In the genomic region with DNA sequence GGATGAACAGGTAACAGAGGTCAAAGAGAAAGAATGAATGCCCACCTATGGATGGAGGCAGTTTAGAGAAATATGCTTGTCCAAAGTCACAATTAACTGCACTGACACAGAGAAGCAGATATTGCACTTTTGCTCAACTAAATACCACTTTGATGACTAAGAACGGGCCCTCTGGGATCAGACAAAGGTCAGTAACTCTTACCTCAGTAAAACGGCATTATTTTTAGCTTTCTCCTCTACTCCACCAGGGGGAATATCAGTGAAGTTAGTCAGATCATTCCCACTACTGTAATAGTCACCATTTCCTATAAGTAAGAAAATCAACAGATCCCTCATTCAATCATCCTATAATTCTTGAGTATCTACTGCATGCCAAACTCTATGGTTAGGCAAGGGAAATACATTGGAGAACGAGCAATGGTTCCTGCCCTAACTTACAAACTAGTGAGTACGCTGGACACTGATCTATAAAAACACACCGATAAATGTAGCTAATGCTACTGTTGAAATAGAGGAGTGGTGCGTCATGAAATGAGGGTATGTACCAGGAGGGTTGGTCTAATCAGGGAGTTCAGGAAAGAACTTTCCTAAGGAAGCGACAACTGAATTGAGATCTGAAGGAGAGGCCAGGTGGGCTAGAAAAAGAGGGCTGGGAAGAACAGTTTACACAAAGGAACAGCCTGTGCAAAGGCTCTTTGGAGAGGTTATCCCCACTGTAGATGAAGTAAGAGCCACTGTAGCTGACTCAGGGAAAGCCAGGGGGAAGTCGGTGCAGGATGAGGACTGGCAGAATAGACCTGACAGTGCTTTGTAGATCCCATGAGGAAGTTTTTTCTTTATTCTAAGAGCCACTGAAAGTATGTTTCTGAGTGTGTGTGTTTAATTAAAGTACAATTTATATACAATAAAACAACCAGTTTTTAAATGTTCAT, we compare ENCODE assay signal across 10 cellular contexts. TPM values are rescaled to one million over a fixed set of nuclear protein-coding genes. Genes with fewer than 3 reads are reported as not detected.
DNase-seq lines count a peak whose midpoint lies in the region; ATAC-seq, FAIRE-seq and TF ChIP-seq lines count a peak whose summit lies in the region.
"Had no signal": no experiment of that assay in that cellular context is flagged by ENCODE, and none has a peak within 500 bp of the region (broad histone marks: within the 10 kb centered on the region; RNA-seq: fewer than 3 reads in every experiment).

No MANE protein-coding gene starts in this region.

- no peak for TF ChIP-seq CTCF in GM12878 (IDR thresholded peaks at IDR 0.05 in 2 of 3, conservative IDR thresholded peaks at IDR 0.05 in 1 of 3; ENCODE audit: control insufficient read depth in 2 of 3, extremely low read depth in 1 of 3, insufficient read depth in 1 of 3, low read depth in 3 of 3, low read length in 3 of 3)
- no peak for TF ChIP-seq CTCF in OCI-LY7 (conservative IDR thresholded peaks at IDR 0.05; ENCODE audit: low read length)

- H4K20me1 ChIP-seq in GM12878 (ENCODE audit: control insufficient read depth, insufficient read depth) (no peaks in the 10 kb centered on the region), OCI-LY7 (ENCODE audit: insufficient read depth, low read length) (no peaks in the 10 kb centered on the region)

- H2AFZ ChIP-seq in GM12878 (ENCODE audit: control insufficient read depth, low read depth, low read length) (no peak overlapping the region), OCI-LY7 (ENCODE audit: low read length) (no peak overlapping the region)

- BruUV-seq in GM12878 (replicated peaks; lab: Mats Ljungman, UMichigan), result no TSS peak
- BruUV-seq in OCI-LY7 (replicated peaks; lab: Mats Ljungman, UMichigan), result no TSS peak

- intact Hi-C loops in GM12878 (cut with micrococcal nuclease; ENCODE audit: unreplicated experiment), result no loop called here
- intact Hi-C loops in OCI-LY7 (cut with micrococcal nuclease; ENCODE audit: unreplicated experiment), result no loop called here

- ATAC-seq in GM12878 (no peak), left lobe of liver (peak; percentile 60), HG03342 (IDR thresholded peaks at IDR 0.05; ENCODE audit: unreplicated experiment) (no peak), HG03432 (IDR thresholded peaks at IDR 0.05; ENCODE audit: unreplicated experiment) (no peak)

- no peak overlapping the region for H3K4me2 ChIP-seq in GM12878 (ENCODE audit: control insufficient read depth, insufficient read depth)
- no peak overlapping the region for H3K4me2 ChIP-seq in OCI-LY7 (ENCODE audit: low read length)

- no peak for TF ChIP-seq EP300 in GM12878 (IDR thresholded peaks at IDR 0.05; ENCODE audit: borderline replicate concordance in 1 of 2, control insufficient read depth in 1 of 2, low read depth in 2 of 2, low read length in 2 of 2)

- H3K9ac ChIP-seq in GM12878 (ENCODE audit: control insufficient read depth, insufficient read depth, low read length), result no peak overlapping the region

- H3K79me2 ChIP-seq in GM12878 (ENCODE audit: control insufficient read depth, insufficient read depth, low read length) (no peaks in the 10 kb centered on the region), OCI-LY7 (ENCODE audit: insufficient read depth, low read depth, low read length) (no peaks in the 10 kb centered on the region)

- CTCF ChIA-PET in GM12878 (lab: Yijun Ruan, JAX), result interaction anchor here (1.2 to 1.6 kb wide), 3 partner anchors 11 to 148 kb away, joined by 4 read pairs; no protein-coding TSS in a partner anchor
- CTCF ChIA-PET in OCI-LY7 (lab: Charles Lee; ENCODE audit: unreplicated experiment), result no interaction called here

- H3K36me3 ChIP-seq in GM12878 (ENCODE audit: control insufficient read depth in 2 of 2, insufficient read depth in 2 of 2, low read length in 1 of 2) (peaks cover 0 to 8% of the 10 kb centered on the region in 2 experiments; a peak in 3 of 4 replicates), OCI-LY7 (ENCODE audit: insufficient read depth, low read length) (peaks cover 90% of the 10 kb centered on the region)

- TF ChIP-seq RAD21 in GM12878 (IDR thresholded peaks at IDR 0.05; ENCODE audit: insufficient read depth, low read depth, low read length), result no peak

- DNase-seq in A172 (ENCODE audit: low spot score), result peak; percentile 92
- DNase-seq in HS-5 (ENCODE audit: low read depth), result peak; percentile 86
- DNase-seq in GM12878 (ENCODE audit: low read depth, low spot score), result no peak
- DNase-seq in left lobe of liver (ENCODE audit: low spot score), result no peak
- DNase-seq in OCI-LY7 (ENCODE audit: low spot score), result no peak
- DNase-seq in caudate nucleus (lab: John Stamatoyannopoulos, UW), result no peak

- no peaks in the 10 kb centered on the region for H3K9me2 ChIP-seq in OCI-LY7 (ENCODE audit: insufficient read depth, low read length)

- RAD21 ChIA-PET in GM12878 (lab: Charles Lee; ENCODE audit: unreplicated experiment), result interaction anchor here (0.8 kb wide), 1 partner anchor 29 kb away, joined by 3 read pairs; no protein-coding TSS in a partner anchor

- no peak overlapping the region for H3K27ac ChIP-seq in GM12878 (ENCODE audit: control insufficient read depth, insufficient read depth)
- H3K27ac ChIP-seq in OCI-LY7 (ENCODE audit: low read depth, low read length, poor library complexity, severe bottlenecking), result no peak overlapping the region
- no peak overlapping the region for H3K27ac ChIP-seq in caudate nucleus (ENCODE audit: low read depth, low read length)

- H3K27me3 ChIP-seq in GM12878 (replicated peaks in 1 of 2; ENCODE audit: control insufficient read depth in 2 of 2, insufficient read depth in 2 of 2, low read length in 1 of 2), result no peaks in the 10 kb centered on the region

- 75% methylated on average over 8 of the region's 8 CpGs for whole genome bisulfite sequencing in GM12878 (ENCODE audit: insufficient coverage, insufficient replicate concordance, low lambda C conversion rate, missing lambda C conversion rate)

- H3K4me3 ChIP-seq in GM12878, result no peak overlapping the region
- H3K4me3 ChIP-seq in OCI-LY7 (ENCODE audit: low read depth, low read length, poor library complexity, severe bottlenecking), result no peak overlapping the region

- TF ChIP-seq POLR2A in GM12878 (IDR thresholded peaks at IDR 0.05; ENCODE audit: low read depth, low read length), result no peak

- in situ Hi-C loops in GM12878 (cut with MboI), result no loop called here

- POLR2A ChIA-PET in GM12878 (lab: Charles Lee) (no interaction called here), OCI-LY7 (lab: Charles Lee) (interaction anchor here (0.5 kb wide), 1 partner anchor 281 kb away, joined by 3 read pairs; no protein-coding TSS in a partner anchor)

- FAIRE-seq in GM12878 (lab: Jason Lieb, UNC), result no peak

- SMC1A ChIA-PET in GM12878 (lab: Charles Lee; ENCODE audit: uncharacterized antibody, unreplicated experiment), result interaction anchor here (1.2 kb wide), 1 partner anchor 14 kb away, joined by 5 read pairs; no protein-coding TSS in a partner anchor

- H3K4me1 ChIP-seq in GM12878 (ENCODE audit: control insufficient read depth, insufficient read depth, low read length) (no peaks in the 10 kb centered on the region), OCI-LY7 (ENCODE audit: insufficient read depth, low read length, poor library complexity, severe bottlenecking) (no peaks in the 10 kb centered on the region)

- H3K9me3 ChIP-seq in GM12878 (replicated peaks; ENCODE audit: control insufficient read depth, insufficient read depth, low read length), result no peaks in the 10 kb centered on the region
- peaks cover 14% of the 10 kb centered on the region; the same call in 1 of the 2 replicates for H3K9me3 ChIP-seq in OCI-LY7 (ENCODE audit: low read length)

TF ChIP-seq in GM12878, 131 proteins besides CTCF, POLR2A, EP300 and RAD21 (continues in another document):
- peak; percentile 62 for TF ChIP-seq NR2F1 (conservative IDR thresholded peaks at IDR 0.05)

RNA-seq across cellular contexts. Expression of gene ECI2, which starts 9.2 kb away (rescaled TPM):
- total RNA-seq in A172 (2014; rRNA removed; shearing (Covaris generic)), result 163 and 235 TPM in 2 replicates
- 40.3 and 42.4 TPM in 2 replicates for total RNA-seq in GM12878 (2013; cell fraction: nucleolus; rRNA removed)
- total RNA-seq in GM12878 (2014; rRNA removed) (48.8 and 49.3 TPM in 2 replicates), GM12878 (2014; rRNA removed; fragmentation: Illumina TruSeq; extraction: Trizol) (60.9 and 62.5 TPM in 2 replicates), GM12878 (2021) (38.7 and 39.4 TPM in 2 replicates), left lobe of liver (129 TPM), OCI-LY7 (2022) (45.8 and 50.4 TPM in 2 replicates)
- polyA plus RNA-seq in GM12878 (2011; ENCODE audit: low read depth), result 36.0 TPM
- polyA plus RNA-seq in GM12878 (2011; rRNA removed) (75.3 and 90.7 TPM in 2 replicates), GM12878 (2014; fragmentation: Illumina TruSeq; extraction: Trizol) (73.3 and 99.3 TPM in 2 replicates), GM12878 (2014; fragmentation: Nextera tagmentation; extraction: Ambion mirVana) (100 to 1,000 TPM; 120 to 129 TPM), GM12878 (2014; rRNA removed) (40.2 and 45.2 TPM in 2 replicates), GM12878 (2016; fragmentation: Nextera tagmentation; extraction: Ambion mirVana) (10 to 100 TPM; 53.7 to 57.6 TPM)
- polyA plus RNA-seq in GM12878 (2011; cell fraction: cytosol; rRNA removed), result 74.4 and 79.9 TPM in 2 replicates
- 67.4 and 84.6 TPM in 2 replicates for polyA plus RNA-seq in GM12878 (2011; cell fraction: nucleus; rRNA removed)
- 40.9 and 48.7 TPM in 2 replicates for polyA plus RNA-seq in GM12878 (2012)
- polyA minus RNA-seq in GM12878 (2011; rRNA and poly(A)+ RNA removed), result 78.8 and 88.5 TPM in 2 replicates
- polyA minus RNA-seq in GM12878 (2011; cell fraction: cytosol; rRNA and poly(A)+ RNA removed), result 24.0 and 31.5 TPM in 2 replicates
- 28.0 and 34.9 TPM in 2 replicates for polyA minus RNA-seq in GM12878 (2011; cell fraction: nucleus; rRNA and poly(A)+ RNA removed)
- total RNA-seq in OCI-LY7 (2014; rRNA removed; shearing (Covaris generic)), result 49.3 and 60.8 TPM in 2 replicates

RNA-seq across cellular contexts. Expression of gene FAM217A, which starts 47.3 kb away (rescaled TPM):
- total RNA-seq in A172 (2014; rRNA removed; shearing (Covaris generic)), result not detected in 2 replicates
- total RNA-seq in GM12878 (2013; cell fraction: nucleolus; rRNA removed), result not detected in 2 replicates
- total RNA-seq in GM12878 (2014; rRNA removed), result not detected in 2 replicates
- not detected in 2 replicates for total RNA-seq in GM12878 (2014; rRNA removed; fragmentation: Illumina TruSeq; extraction: Trizol)
- not detected in 2 replicates for total RNA-seq in GM12878 (2021)
- not detected for polyA plus RNA-seq in GM12878 (2011; ENCODE audit: low read depth)
- not detected in 2 replicates for polyA plus RNA-seq in GM12878 (2011; rRNA removed)
- polyA plus RNA-seq in GM12878 (2011; cell fraction: cytosol; rRNA removed), result not detected in 2 replicates
- not detected in 2 replicates for polyA plus RNA-seq in GM12878 (2011; cell fraction: nucleus; rRNA removed)
- 1.4 TPM in 1 of 2 replicates, not detected in the other for polyA plus RNA-seq in GM12878 (2012)
- not detected in 2 replicates for polyA plus RNA-seq in GM12878 (2014; fragmentation: Illumina TruSeq; extraction: Trizol)
- not detected for polyA plus RNA-seq in GM12878 (2014; fragmentation: Nextera tagmentation; extraction: Ambion mirVana)
- not detected in 2 replicates for polyA plus RNA-seq in GM12878 (2014; rRNA removed)
- polyA plus RNA-seq in GM12878 (2016; fragmentation: Nextera tagmentation; extraction: Ambion mirVana), result under 1 TPM; 0.09 to 0.11 TPM
- polyA minus RNA-seq in GM12878 (2011; rRNA and poly(A)+ RNA removed), result not detected in 2 replicates
- not detected in 2 replicates for polyA minus RNA-seq in GM12878 (2011; cell fraction: cytosol; rRNA and poly(A)+ RNA removed)
- not detected in 2 replicates for polyA minus RNA-seq in GM12878 (2011; cell fraction: nucleus; rRNA and poly(A)+ RNA removed)
- not detected for total RNA-seq in left lobe of liver
- total RNA-seq in OCI-LY7 (2014; rRNA removed; shearing (Covaris generic)), result not detected in 2 replicates
- not detected in 2 replicates for total RNA-seq in OCI-LY7 (2022)
- total RNA-seq: cerebellum, temporal lobe had no signal

Comparison
In these comparisons a context has a peak if more than half of its experiments do, and no peak if none do; other contexts are left out.
1. DNase-seq: peak in A172 (single experiment) and HS-5 (single experiment); none in GM12878 (single experiment), left lobe of liver (single experiment), OCI-LY7 (single experiment) and caudate nucleus (0 of 61).